Comparison of ENCODE assay signal across 9 cellular contexts in genomic region chr18:42274488-42275137, GRCh38.
DNase-seq lines count a peak whose midpoint lies in the region; ATAC-seq and TF ChIP-seq lines count a peak whose summit lies in the region.
"Had no signal": no experiment of that assay in that cellular context is flagged by ENCODE, and none has a peak within 500 bp of the region (broad histone marks: within the 10 kb centered on the region; RNA-seq: fewer than 3 reads in every experiment).

No MANE protein-coding gene starts in this region.

- H3K9me3 Mint-ChIP-seq in activated naive CD4-positive, alpha-beta T cell treated with anti-CD3 and anti-CD28 coated beads, Interleukin-2, amount 10 ng/mL, durations not matched to agents 7 days and 5 days, result no peaks in the 10 kb centered on the region

- WGBS in body of pancreas, 2 donors, result 0% methylated on average over 1 of the region's 1 CpG

- no peak for TF ChIP-seq POLR2A in body of pancreas (IDR thresholded peaks at IDR 0.05)

- H3K27ac ChIP-seq in body of pancreas, result no peak overlapping the region

- intact Hi-C loops in body of pancreas (cut with DNase I), result no loop called here

- H3K36me3 Mint-ChIP-seq in activated naive CD4-positive, alpha-beta T cell treated with anti-CD3 and anti-CD28 coated beads, Interleukin-2, amount 10 ng/mL, durations not matched to agents 7 days and 5 days, result no peaks in the 10 kb centered on the region

- H3K27ac Mint-ChIP-seq in activated naive CD4-positive, alpha-beta T cell treated with anti-CD3 and anti-CD28 coated beads, Interleukin-2, amount 10 ng/mL, durations not matched to agents 7 days and 5 days, result no peak overlapping the region

- ATAC-seq in GM21360 (IDR thresholded peaks at IDR 0.05; ENCODE audit: unreplicated experiment) (peak; percentile 49), HG03565 (IDR thresholded peaks at IDR 0.05; ENCODE audit: unreplicated experiment) (no peak), body of pancreas (no peak)

- H3K4me1 ChIP-seq in body of pancreas, result peaks cover 6% of the 10 kb centered on the region

- no peaks in the 10 kb centered on the region for H3K36me3 ChIP-seq in body of pancreas (replicated peaks in 1 of 2; ENCODE audit: insufficient read depth in 1 of 2, low read depth in 2 of 2)

- H3K9me3 ChIP-seq in body of pancreas, result no peaks in the 10 kb centered on the region

- no peaks in the 10 kb centered on the region for H3K27me3 Mint-ChIP-seq in activated naive CD4-positive, alpha-beta T cell treated with anti-CD3 and anti-CD28 coated beads, Interleukin-2, amount 10 ng/mL, durations not matched to agents 7 days and 5 days

- DNase-seq in AG20443 (ENCODE audit: low spot score) (peak; percentile 18), NCI-H446 treated with DMSO at 0.1 percent for 48 hours (lab: John Stamatoyannopoulos, UW) (peak; percentile 73), fibroblast of pulmonary artery (ENCODE audit: low read depth) (peak; percentile 35), body of pancreas (no peak)
- no peak for DNase-seq in activated naive CD4-positive, alpha-beta T cell treated with anti-CD3 and anti-CD28 coated beads, Interleukin-2, amount 10 ng/mL, durations not matched to agents 7 days and 5 days
- no peak for DNase-seq in activated CD4-positive, alpha-beta T cell treated with anti-CD3 and anti-CD28 coated beads, Interleukin-2, amount 50 U/mL, for 48 hours
- DNase-seq: activated effector memory CD4-positive, alpha-beta T cell treated with Interleukin-2 at 50 U/mL for 16 hours had no signal

- no peak overlapping the region for H3K4me3 Mint-ChIP-seq in activated naive CD4-positive, alpha-beta T cell treated with anti-CD3 and anti-CD28 coated beads, Interleukin-2, amount 10 ng/mL, durations not matched to agents 7 days and 5 days

- peak; percentile 16 for TF ChIP-seq CTCF in fibroblast of pulmonary artery (IDR thresholded peaks at IDR 0.05; ENCODE audit: low read length, missing control alignments)
- TF ChIP-seq CTCF in body of pancreas (IDR thresholded peaks at IDR 0.05), result no peak

- CTCF ChIA-PET in activated naive CD4-positive, alpha-beta T cell treated with anti-CD3 and anti-CD28 coated beads, Interleukin-2, amount 10 ng/mL, durations not matched to agents 7 days and 5 days (lab: Charles Lee), result interaction anchor here (1.7 kb wide), 1 partner anchor 221 kb away, joined by 6 read pairs; no protein-coding TSS in a partner anchor

- H3K27me3 ChIP-seq in body of pancreas, result no peaks in the 10 kb centered on the region

- no peak overlapping the region for H3K4me3 ChIP-seq in fibroblast of pulmonary artery (replicated peaks; ENCODE audit: low read depth, low read length)
- H3K4me3 ChIP-seq in body of pancreas, result no peak overlapping the region

- H3K4me1 Mint-ChIP-seq in activated naive CD4-positive, alpha-beta T cell treated with anti-CD3 and anti-CD28 coated beads, Interleukin-2, amount 10 ng/mL, durations not matched to agents 7 days and 5 days, result no peaks in the 10 kb centered on the region

Comparison
In these comparisons a context has a peak if more than half of its experiments do, and no peak if none do; other contexts are left out.
1. DNase-seq: peak in AG20443 (single experiment), NCI-H446 treated with DMSO at 0.1 percent for 48 hours (single experiment) and fibroblast of pulmonary artery (single experiment); none in activated naive CD4-positive, alpha-beta T cell treated with anti-CD3 and anti-CD28 coated beads, Interleukin-2, amount 10 ng/mL, durations not matched to agents 7 days and 5 days (single experiment), activated CD4-positive, alpha-beta T cell treated with anti-CD3 and anti-CD28 coated beads, Interleukin-2, amount 50 U/mL, for 48 hours (0 of 2) and body of pancreas (0 of 4).